Comparison of ENCODE assay signal across 13 cellular contexts in genomic region chr13:53240316-53240715, GRCh38.
DNase-seq lines count a peak whose midpoint lies in the region; TF ChIP-seq lines count a peak whose summit lies in the region.
"Had no signal": no experiment of that assay in that cellular context is flagged by ENCODE, and none has a peak within 500 bp of the region (broad histone marks: within the 10 kb centered on the region; RNA-seq: fewer than 3 reads in every experiment).

No MANE protein-coding gene starts in this region.

- H3K4me1 Mint-ChIP-seq in nephron, result peaks cover 47% of the 10 kb centered on the region
- H3K4me1 Mint-ChIP-seq: B cell; CD4-positive, alpha-beta memory T cell had no signal

- no peak overlapping the region for H4K91ac ChIP-seq in neuronal stem cell (ENCODE audit: low read depth, low read length, poor library complexity)

- H3K14ac ChIP-seq in neuronal stem cell (ENCODE audit: low read length), result no peak overlapping the region

- H2BK12ac ChIP-seq in neuronal stem cell (ENCODE audit: low read length), result no peak overlapping the region

- H3K4me2 ChIP-seq in neuronal stem cell (ENCODE audit: insufficient read depth, low read length, poor library complexity, severe bottlenecking), result no peak overlapping the region
- H3K4me2 ChIP-seq: GM23338 had no signal

- H4K8ac ChIP-seq in neuronal stem cell (ENCODE audit: low read depth, low read length), result no peak overlapping the region

- no peak overlapping the region for H2BK120ac ChIP-seq in neuronal stem cell (ENCODE audit: low read depth, low read length)

- H3K23ac ChIP-seq in neuronal stem cell (ENCODE audit: low read depth, low read length, poor library complexity), result no peak overlapping the region

- TF ChIP-seq POLR2A in prostate gland (IDR thresholded peaks at IDR 0.05), result no peak

- no peak overlapping the region for H2BK15ac ChIP-seq in neuronal stem cell (ENCODE audit: low read length)

- H2AFZ ChIP-seq in neuronal stem cell (ENCODE audit: low read length), result peak overlapping the region; percentile 77
- H2AFZ ChIP-seq: GM23338 had no signal

- no peaks in the 10 kb centered on the region for H3K79me1 ChIP-seq in neuronal stem cell (ENCODE audit: low read depth, low read length)

- peak overlapping the region; percentile 20 to 39 (median 25) for H3K4me3 Mint-ChIP-seq in nephron
- H3K4me3 Mint-ChIP-seq: B cell; CD4-positive, alpha-beta memory T cell; GM23338 had no signal

- H3K9me3 ChIP-seq in WERI-Rb-1 (ENCODE audit: severe bottlenecking), result no peaks in the 10 kb centered on the region
- no peaks in the 10 kb centered on the region for H3K9me3 ChIP-seq in neuronal stem cell (replicated peaks in 1 of 2; ENCODE audit: control insufficient read depth in 2 of 2, insufficient read depth in 1 of 2, low read depth in 1 of 2, low read length in 2 of 2)
- H3K9me3 ChIP-seq in prostate gland, result no peaks in the 10 kb centered on the region

- TF ChIP-seq CTCF in WERI-Rb-1 (IDR thresholded peaks at IDR 0.05; ENCODE audit: low read depth, low read length) (no peak), nephron (IDR thresholded peaks at IDR 0.05; ENCODE audit: unreplicated experiment in 3 of 3) (no peak), prostate gland (IDR thresholded peaks at IDR 0.05) (no peak)

- no peak overlapping the region for H3K9ac ChIP-seq in neuronal stem cell (ENCODE audit: low read depth, low read length, poor library complexity)

- no peak overlapping the region; the same call in 1 of the 2 replicates for H3K4me3 ChIP-seq in WERI-Rb-1 (ENCODE audit: low read depth, low read length)
- H3K4me3 ChIP-seq in neuronal stem cell (ENCODE audit: low read length in 2 of 2), result peak overlapping the region in 1 of 2 donors; percentile 19
- no peak overlapping the region for H3K4me3 ChIP-seq in prostate gland
- H3K4me3 ChIP-seq: GM23338 had no signal

- no peak overlapping the region for H3K4ac ChIP-seq in neuronal stem cell (ENCODE audit: low read length)

- H3K27me3 ChIP-seq in WERI-Rb-1 (ENCODE audit: insufficient read depth, low read depth, severe bottlenecking), result no peaks in the 10 kb centered on the region
- no peaks in the 10 kb centered on the region for H3K27me3 ChIP-seq in neuronal stem cell (ENCODE audit: control insufficient read depth in 3 of 3, insufficient read depth in 3 of 3, low read depth in 1 of 3, low read length in 3 of 3)
- H3K27me3 ChIP-seq in prostate gland (replicated peaks; ENCODE audit: insufficient read depth), result no peaks in the 10 kb centered on the region

- DNase-seq in NCI-H526 (lab: John Stamatoyannopoulos, UW) (peak; percentile 88 to 90), WERI-Rb-1 (peak; percentile 60), neuronal stem cell (ENCODE audit: low spot score) (no peak), cerebellar cortex (ENCODE audit: low spot score) (no peak), prostate gland (ENCODE audit: low spot score) (no peak)
- DNase-seq in activated CD4-positive, alpha-beta T cell treated with anti-CD3 and anti-CD28 coated beads for 48 hours, result no peak
- DNase-seq: CD4-positive, alpha-beta memory T cell; DMS79; H7 had no signal

- peaks cover 36% of the 10 kb centered on the region for H3K27me3 Mint-ChIP-seq in nephron (ENCODE audit: low read depth)
- H3K27me3 Mint-ChIP-seq: B cell; CD4-positive, alpha-beta memory T cell had no signal

- intact Hi-C loops in prostate gland (cut with DNase I), result loop anchor here (10.0 kb wide), 1 partner anchor 544 kb away; no protein-coding TSS in a partner anchor

- H2BK5ac ChIP-seq in neuronal stem cell (ENCODE audit: low read length), result no peak overlapping the region

- H3K27ac Mint-ChIP-seq in nephron, result peak overlapping the region in 2 of 3 experiments; percentile 7 to 14
- H3K27ac Mint-ChIP-seq: B cell; CD4-positive, alpha-beta memory T cell; GM23338 had no signal

- H3K27ac ChIP-seq in WERI-Rb-1 (peak overlapping the region; percentile 94), neuronal stem cell (replicated peaks; ENCODE audit: low read length) (no peak overlapping the region), prostate gland (no peak overlapping the region)
- H3K27ac ChIP-seq: C4-2B had no signal

- no peak overlapping the region for H2AK5ac ChIP-seq in neuronal stem cell (ENCODE audit: low read depth, low read length)

- no peaks in the 10 kb centered on the region for H3K36me3 Mint-ChIP-seq in nephron (ENCODE audit: low read depth)
- H3K36me3 Mint-ChIP-seq: CD4-positive, alpha-beta memory T cell had no signal

- no peaks in the 10 kb centered on the region for H3K9me3 Mint-ChIP-seq in nephron
- H3K9me3 Mint-ChIP-seq: GM23338 had no signal

- peaks cover 2 to 15% of the 10 kb centered on the region in 2 donors for H3K4me1 ChIP-seq in neuronal stem cell (ENCODE audit: control insufficient read depth in 2 of 2, insufficient read depth in 1 of 2, low read depth in 1 of 2, low read length in 2 of 2)
- no peaks in the 10 kb centered on the region for H3K4me1 ChIP-seq in prostate gland (replicated peaks)

- WGBS in neuronal stem cell (ENCODE audit: extremely low coverage in 2 of 2, insufficient read length in 2 of 2, insufficient replicate concordance in 1 of 2), 2 donors, result no CpG with 5 or more reads among the region's 8 CpGs
- WGBS in prostate gland, result 58% methylated on average over 8 of the region's 8 CpGs

- H3K36me3 ChIP-seq in WERI-Rb-1 (no peaks in the 10 kb centered on the region), neuronal stem cell (replicated peaks in 1 of 2; ENCODE audit: control insufficient read depth in 2 of 2, insufficient read depth in 2 of 2, low read length in 2 of 2) (no peaks in the 10 kb centered on the region), prostate gland (no peaks in the 10 kb centered on the region)

- no peak overlapping the region for H3K18ac ChIP-seq in neuronal stem cell (ENCODE audit: low read length)

Comparison
In these comparisons a context has a peak if more than half of its experiments do, and no peak if none do; other contexts are left out.
1. DNase-seq: peak in NCI-H526 (2 of 2) and WERI-Rb-1 (single experiment); none in neuronal stem cell (single experiment), cerebellar cortex (single experiment), activated CD4-positive, alpha-beta T cell treated with anti-CD3 and anti-CD28 coated beads for 48 hours (single experiment) and prostate gland (single experiment).